Comparison of ENCODE assay signal across 18 cellular contexts in the genomic region with DNA sequence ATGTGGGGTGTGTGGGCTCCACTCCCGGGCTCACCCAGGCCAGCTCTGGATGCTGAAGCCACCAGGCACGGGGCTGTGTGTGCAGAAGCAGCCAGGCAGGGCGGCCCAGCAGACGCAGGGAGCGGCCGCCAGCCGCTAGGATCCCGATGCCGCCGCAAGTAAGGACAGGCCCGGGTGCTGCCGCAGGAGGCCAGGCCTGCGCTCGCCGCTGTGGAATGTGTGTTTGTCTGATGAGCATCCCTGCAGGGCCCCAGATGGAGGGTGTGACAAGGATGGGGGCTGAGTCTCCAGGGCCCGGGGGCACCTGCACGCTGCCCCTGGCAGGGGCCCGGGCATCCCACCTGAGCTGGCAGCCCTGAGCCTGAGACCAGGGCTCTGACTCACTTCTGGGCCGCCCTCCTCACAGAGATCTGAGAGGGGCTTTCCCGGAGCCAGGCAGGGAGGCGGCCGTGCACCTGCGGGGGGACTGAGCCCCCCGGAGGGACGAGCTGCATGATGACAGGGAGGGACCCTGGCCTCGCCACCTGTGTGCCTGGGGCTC.
A peak's percentile ranks its signal among the peaks of the same experiment; 100 is the strongest.
DNase-seq lines count a peak whose midpoint lies in the region; ATAC-seq and TF ChIP-seq lines count a peak whose summit lies in the region.
"Had no signal": no experiment of that assay in that cellular context is flagged by ENCODE, and none has a peak within 500 bp of the region (broad histone marks: within the 10 kb centered on the region; RNA-seq: fewer than 3 reads in every experiment).

No MANE protein-coding gene starts in this region.

- intact Hi-C loops in tibial artery (cut with DNase I; ENCODE audit: low total_unique reads): no loop called here

- no peaks in the 10 kb centered on the region for H3K36me3 ChIP-seq in RWPE2 (ENCODE audit: low read depth)
- H3K36me3 ChIP-seq in tibial artery: no peaks in the 10 kb centered on the region

- no peak overlapping the region for H3K27ac ChIP-seq in RWPE2 (ENCODE audit: poor library complexity, severe bottlenecking)
- H3K27ac ChIP-seq in tibial artery: no peak overlapping the region

- ATAC-seq in RWPE2 (ENCODE audit: low read depth): peak; percentile 91
- ATAC-seq in HG02763 (IDR thresholded peaks at IDR 0.05; ENCODE audit: unreplicated experiment): no peak
- ATAC-seq: activated T-cell treated with anti-CD3 and anti-CD28 coated beads, Interleukin-2, amount 50 U/mL, for 4 hours had no signal

- H3K9me3 ChIP-seq in RWPE2 (ENCODE audit: severe bottlenecking) (peaks cover 5% of the 10 kb centered on the region), tibial artery (peaks cover 0 to 15% (median 14%) of the 10 kb centered on the region in 3 donors)

- H3K4me1 ChIP-seq in RWPE2 (ENCODE audit: insufficient read depth, poor library complexity, severe bottlenecking) (no peaks in the 10 kb centered on the region), tibial artery (no peaks in the 10 kb centered on the region)

- DNase-seq in activated effector memory CD4-positive, alpha-beta T cell treated with anti-CD3 and anti-CD28 coated beads, Interleukin-2, amount 50 U/mL, for 16 hours: peak; percentile 51
- DNase-seq in activated effector memory CD4-positive, alpha-beta T cell treated with Interleukin-2 at 50 U/mL for 16 hours: no peak
- peak; percentile 73 for DNase-seq in RWPE2 (ENCODE audit: low spot score)
- peak; percentile 11 for DNase-seq in iPS-NIHi7 (ENCODE audit: extremely low spot score)
- peak; percentile 10 to 63 for DNase-seq in tibial artery
- no peak for DNase-seq in dermis blood vessel endothelial cell
- DNase-seq in activated naive CD4-positive, alpha-beta T cell treated with Interleukin-2 at 50 U/mL for 16 hours: no peak
- DNase-seq: ACHN; activated CD4-positive, alpha-beta T cell treated with anti-CD3 and anti-CD28 coated beads, Interleukin-2, amount 10 ng/mL, durations not matched to agents 7 days and 5 days; activated T-cell treated with anti-CD3 and anti-CD28 coated beads, Interleukin-2, amount 50 U/mL, for 4 hours; central memory CD4-positive, alpha-beta T cell; DND-41; effector memory CD4-positive, alpha-beta T cell; naive B cell; NCI-H187; NCI-H510A treated with DMSO at 0.1 percent for 48 hours had no signal

- TF ChIP-seq CTCF in RWPE2 (IDR thresholded peaks at IDR 0.05; ENCODE audit: poor library complexity, severe bottlenecking) (no peak), tibial artery (IDR thresholded peaks at IDR 0.05) (no peak)

- H3K4me3 ChIP-seq in RWPE2 (ENCODE audit: severe bottlenecking) (no peak overlapping the region), tibial artery (no peak overlapping the region)
- H3K4me3 ChIP-seq: lung had no signal

- H3K27me3 ChIP-seq in RWPE2 (ENCODE audit: insufficient read depth, poor library complexity, severe bottlenecking) (no peaks in the 10 kb centered on the region), tibial artery (peaks cover 0 to 25% of the 10 kb centered on the region in 2 donors)

Comparison
In these comparisons a context has a peak if more than half of its experiments do, and no peak if none do; other contexts are left out.
1. DNase-seq: peak in activated effector memory CD4-positive, alpha-beta T cell treated with anti-CD3 and anti-CD28 coated beads, Interleukin-2, amount 50 U/mL, for 16 hours (single experiment), RWPE2 (single experiment), iPS-NIHi7 (single experiment) and tibial artery (2 of 2); none in activated effector memory CD4-positive, alpha-beta T cell treated with Interleukin-2 at 50 U/mL for 16 hours (single experiment), dermis blood vessel endothelial cell (single experiment) and activated naive CD4-positive, alpha-beta T cell treated with Interleukin-2 at 50 U/mL for 16 hours (single experiment).